Comparison of ENCODE assay signal across 7 cellular contexts in genomic region chr15:37881237-37882013, GRCh38. TPM values are rescaled to one million over a fixed set of nuclear protein-coding genes. Genes with fewer than 3 reads are reported as not detected.
"Had no signal": no experiment of that assay in that cellular context is flagged by ENCODE, and none has a peak within 500 bp of the region (broad histone marks: within the 10 kb centered on the region; RNA-seq: fewer than 3 reads in every experiment).

No MANE protein-coding gene starts in this region.

- H3K36me3 ChIP-seq: HAP-1 had no signal

- H3K27ac ChIP-seq: GM23248, KMS-11 had no signal

- H3K4me3 ChIP-seq: GM23248, HAP-1 had no signal

- H3K4me2 ChIP-seq: KMS-11 had no signal

- H3K9me3 Mint-ChIP-seq: IgD-negative memory B cell had no signal

- H3K9me3 ChIP-seq: HAP-1 had no signal

- H3K9ac ChIP-seq: GM23248, KMS-11 had no signal

- H2AFZ ChIP-seq: GM23248 had no signal

- H3K36me3 Mint-ChIP-seq: IgD-negative memory B cell had no signal

- DNase-seq: GOT3 had no signal

- H3K4me3 Mint-ChIP-seq: IgD-negative memory B cell had no signal

RNA-seq across cellular contexts. Expression of gene TMCO5A, which starts 53.0 kb away (rescaled TPM):
- total RNA-seq: GM23248, H7, HT-29 had no signal
- polyA plus RNA-seq: GM23248, IgD-negative memory B cell had no signal
